Comparison of ENCODE assay signal across 1 cellular context in the genomic region with DNA sequence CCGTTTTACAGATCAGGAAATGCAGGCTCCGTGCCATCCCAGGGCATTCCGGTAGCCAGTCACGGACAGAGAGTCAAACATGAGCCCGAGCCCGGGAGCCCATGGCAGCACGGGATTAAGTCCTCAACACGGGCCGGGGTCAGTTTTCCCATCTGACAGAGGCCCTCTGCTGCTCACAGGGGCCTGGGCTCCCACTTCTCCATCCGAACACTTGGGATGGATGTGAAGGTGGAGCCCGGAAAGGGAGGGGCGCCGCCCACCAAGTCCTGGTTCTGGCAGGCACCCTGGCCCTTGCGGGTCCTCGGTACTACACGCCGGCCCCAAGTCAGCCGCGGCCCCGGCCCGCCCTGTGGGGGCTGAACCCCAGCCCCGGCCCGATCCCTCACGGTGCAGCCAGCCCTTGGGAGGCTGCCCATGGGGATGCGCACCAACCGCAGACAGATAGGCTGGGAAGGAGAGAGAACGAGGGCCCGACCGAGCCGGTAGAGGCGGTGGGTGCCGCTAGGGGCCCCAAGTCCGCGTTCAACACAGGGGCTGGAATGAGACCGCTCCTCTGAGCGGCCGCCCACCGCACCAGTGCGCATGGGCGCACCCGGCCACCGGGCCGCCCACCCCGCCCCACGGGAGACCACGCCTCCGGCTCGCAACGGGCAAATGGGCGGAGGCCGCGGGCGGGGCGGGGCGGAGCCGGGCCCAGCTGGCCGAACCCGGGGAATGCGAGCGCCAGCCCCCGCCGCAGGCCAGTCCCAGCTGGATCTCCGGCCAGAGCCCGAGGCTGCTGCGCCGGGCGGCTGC.
A peak's percentile ranks its signal among the peaks of the same experiment; 100 is the strongest.
TF ChIP-seq lines count a peak whose summit lies in the region.

CAPN5 (plus strand) TSS at position 743 of the 795 bp plus-strand sequence. CDS start 17,916 bp downstream, outside the sequence.

TF ChIP-seq in HepG2, 621 proteins besides CTCF, POLR2A, EP300 and RAD21 (continues in another document):
- TF ChIP-seq ZNF343 (CRISPR knock-in tag; IDR thresholded peaks at IDR 0.05) (no peak), RFX3 (CRISPR knock-in tag; IDR thresholded peaks at IDR 0.05) (no peak), SMAD9 (CRISPR knock-in tag; IDR thresholded peaks at IDR 0.05) (peak; percentile 43; the same call in 1 of the 2 replicates), TOPORS (CRISPR knock-in tag; IDR thresholded peaks at IDR 0.05) (0 out of 2 replicates have a peak, but pooled peaks have one; percentile 37), MYPOP (CRISPR knock-in tag; IDR thresholded peaks at IDR 0.05) (no peak), PHB2 (IDR thresholded peaks at IDR 0.05; ENCODE audit: partially characterized antibody) (no peak), NONO (IDR thresholded peaks at IDR 0.05) (no peak), NONO (CRISPR knock-in tag; conservative IDR thresholded peaks at IDR 0.05) (peak; percentile 60; the same call in 1 of the 2 replicates), ZNF274 (CRISPR knock-in tag; IDR thresholded peaks at IDR 0.05) (0 out of 2 replicates have a peak, but pooled peaks have one; percentile 57), ZEB1 (IDR thresholded peaks at IDR 0.05; ENCODE audit: insufficient replicate concordance, low read depth) (no peak), CERS6 (CRISPR knock-in tag; IDR thresholded peaks at IDR 0.05) (no peak), ZNF501 (CRISPR knock-in tag; IDR thresholded peaks at IDR 0.05) (peak; percentile 74), ZNF577 (CRISPR knock-in tag; IDR thresholded peaks at IDR 0.05; ENCODE audit: borderline replicate concordance, low read depth) (no peak), NFRKB (IDR thresholded peaks at IDR 0.05) (no peak), PLRG1 (conservative IDR thresholded peaks at IDR 0.05) (no peak), PTBP1 (IDR thresholded peaks at IDR 0.05; ENCODE audit: low read depth, low read length, poor library complexity, severe bottlenecking) (no peak), ZGPAT (CRISPR knock-in tag; IDR thresholded peaks at IDR 0.05) (peak; percentile 57; the same call in 1 of the 2 replicates), ZNF326 (CRISPR knock-in tag; IDR thresholded peaks at IDR 0.05; ENCODE audit: borderline replicate concordance) (no peak), ZBTB21 (CRISPR knock-in tag; IDR thresholded peaks at IDR 0.05) (no peak), SOX6 (IDR thresholded peaks at IDR 0.05) (no peak), SOX6 (CRISPR knock-in tag; IDR thresholded peaks at IDR 0.05) (no peak), CHD4 (IDR thresholded peaks at IDR 0.05; ENCODE audit: borderline replicate concordance, low read length) (no peak), HDAC1 (CRISPR knock-in tag; IDR thresholded peaks at IDR 0.05) (peak; percentile 81; the same call in 1 of the 2 replicates), TRIM24 (CRISPR knock-in tag; IDR thresholded peaks at IDR 0.05) (no peak), AHR (CRISPR knock-in tag; IDR thresholded peaks at IDR 0.05) (no peak), ARID5B (CRISPR knock-in tag; IDR thresholded peaks at IDR 0.05) (no peak), ZNF451 (CRISPR knock-in tag; IDR thresholded peaks at IDR 0.05) (no peak), ZNF138 (CRISPR knock-in tag; IDR thresholded peaks at IDR 0.05; ENCODE audit: low read depth) (no peak), ZHX1 (CRISPR knock-in tag; IDR thresholded peaks at IDR 0.05; ENCODE audit: low read depth) (no peak), HMG20A (CRISPR knock-in tag; IDR thresholded peaks at IDR 0.05; ENCODE audit: borderline replicate concordance) (no peak), SSRP1 (CRISPR knock-in tag; IDR thresholded peaks at IDR 0.05) (no peak), JUNB (CRISPR knock-in tag; IDR thresholded peaks at IDR 0.05; ENCODE audit: borderline replicate concordance) (no peak), IRX3 (CRISPR knock-in tag; IDR thresholded peaks at IDR 0.05; ENCODE audit: borderline replicate concordance, low read depth) (no peak), MTA3 (CRISPR knock-in tag; IDR thresholded peaks at IDR 0.05) (no peak), GLI4 (CRISPR knock-in tag; IDR thresholded peaks at IDR 0.05; ENCODE audit: borderline replicate concordance) (no peak), NR0B2 (CRISPR knock-in tag; IDR thresholded peaks at IDR 0.05) (no peak), MLLT10 (CRISPR knock-in tag; IDR thresholded peaks at IDR 0.05) (no peak), DRAP1 (CRISPR knock-in tag; IDR thresholded peaks at IDR 0.05) (peak; percentile 27; the same call in 1 of the 2 replicates), MATR3 (CRISPR knock-in tag; IDR thresholded peaks at IDR 0.05) (no peak), SP140L (CRISPR knock-in tag; IDR thresholded peaks at IDR 0.05; ENCODE audit: borderline replicate concordance) (no peak), ZBTB43 (CRISPR knock-in tag; conservative IDR thresholded peaks at IDR 0.05) (no peak)
- TF ChIP-seq, protein P1, sequence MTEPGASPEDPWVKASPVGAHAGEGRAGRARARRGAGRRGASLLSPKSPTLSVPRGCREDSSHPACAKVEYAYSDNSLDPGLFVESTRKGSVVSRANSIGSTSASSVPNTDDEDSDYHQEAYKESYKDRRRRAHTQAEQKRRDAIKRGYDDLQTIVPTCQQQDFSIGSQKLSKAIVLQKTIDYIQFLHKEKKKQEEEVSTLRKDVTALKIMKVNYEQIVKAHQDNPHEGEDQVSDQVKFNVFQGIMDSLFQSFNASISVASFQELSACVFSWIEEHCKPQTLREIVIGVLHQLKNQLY (CRISPR knock-in tag; IDR thresholded peaks at IDR 0.05), result no peak
- TF ChIP-seq, protein P2, sequence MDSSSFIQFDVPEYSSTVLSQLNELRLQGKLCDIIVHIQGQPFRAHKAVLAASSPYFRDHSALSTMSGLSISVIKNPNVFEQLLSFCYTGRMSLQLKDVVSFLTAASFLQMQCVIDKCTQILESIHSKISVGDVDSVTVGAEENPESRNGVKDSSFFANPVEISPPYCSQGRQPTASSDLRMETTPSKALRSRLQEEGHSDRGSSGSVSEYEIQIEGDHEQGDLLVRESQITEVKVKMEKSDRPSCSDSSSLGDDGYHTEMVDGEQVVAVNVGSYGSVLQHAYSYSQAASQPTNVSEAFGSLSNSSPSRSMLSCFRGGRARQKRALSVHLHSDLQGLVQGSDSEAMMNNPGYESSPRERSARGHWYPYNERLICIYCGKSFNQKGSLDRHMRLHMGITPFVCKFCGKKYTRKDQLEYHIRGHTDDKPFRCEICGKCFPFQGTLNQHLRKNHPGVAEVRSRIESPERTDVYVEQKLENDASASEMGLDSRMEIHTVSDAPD (CRISPR knock-in tag; IDR thresholded peaks at IDR 0.05), result no peak; the same call in 1 of the 2 replicates
- TF ChIP-seq, protein P3, sequence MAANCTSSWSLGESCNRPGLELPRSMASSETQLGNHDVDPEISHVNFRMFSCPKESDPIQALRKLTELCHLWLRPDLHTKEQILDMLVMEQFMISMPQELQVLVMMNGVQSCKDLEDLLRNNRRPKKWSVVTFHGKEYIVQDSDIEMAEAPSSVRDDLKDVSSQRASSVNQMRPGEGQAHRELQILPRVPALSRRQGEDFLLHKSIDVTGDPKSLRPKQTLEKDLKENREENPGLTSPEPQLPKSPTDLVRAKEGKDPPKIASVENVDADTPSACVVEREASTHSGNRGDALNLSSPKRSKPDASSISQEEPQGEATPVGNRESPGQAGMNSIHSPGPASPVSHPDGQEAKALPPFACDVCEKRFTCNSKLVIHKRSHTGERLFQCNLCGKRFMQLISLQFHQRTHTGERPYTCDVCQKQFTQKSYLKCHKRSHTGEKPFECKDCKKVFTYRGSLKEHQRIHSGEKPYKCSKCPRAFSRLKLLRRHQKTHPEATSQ (CRISPR knock-in tag; IDR thresholded peaks at IDR 0.05; ENCODE audit: borderline replicate concordance), result no peak
